In genomic region chr11:10302294-10302743, GRCh38 we compare ENCODE assay signal across 8 cellular contexts. TPM values are rescaled to one million over a fixed set of nuclear protein-coding genes. Genes with fewer than 3 reads are reported as not detected.
DNase-seq lines count a peak whose midpoint lies in the region; ATAC-seq and TF ChIP-seq lines count a peak whose summit lies in the region.

No MANE protein-coding gene starts in this region.

- TF ChIP-seq CTCF in CD8-positive, alpha-beta T cell (IDR thresholded peaks at IDR 0.05), result no peak

- DNase-seq in CD8-positive, alpha-beta T cell, result no peak
- peak; percentile 63 for DNase-seq in NCI-H526 treated with DMSO at 0.1 percent for 48 hours (lab: John Stamatoyannopoulos, UW)
- DNase-seq in naive thymus-derived CD4-positive, alpha-beta T cell, result no peak
- DNase-seq in midbrain (lab: John Stamatoyannopoulos, UW), result no peak
- no peak for DNase-seq in NCI-H69 (lab: John Stamatoyannopoulos, UW)
- DNase-seq in sciatic nerve (ENCODE audit: low spot score), result no peak

- CTCF ChIA-PET in CD8-positive, alpha-beta T cell (lab: Charles Lee), result interaction anchor here (1.6 to 9.9 kb wide), 4 partner anchors 9 to 543 kb away, joined by 4 to 253 read pairs (median 46); no protein-coding TSS in a partner anchor
- CTCF ChIA-PET in naive thymus-derived CD4-positive, alpha-beta T cell (lab: Charles Lee), result interaction anchor here (0.8 to 1.4 kb wide), 4 partner anchors 18 to 689 kb away, joined by 3 to 4 read pairs (median 4); no protein-coding TSS in a partner anchor

- POLR2A ChIA-PET in CD8-positive, alpha-beta T cell (lab: Charles Lee), result interaction anchor here (0.9 to 1.3 kb wide), 4 partner anchors 9 to 842 kb away, joined by 3 to 4 read pairs (median 4); partner anchors contain the start of genes EIF4G2 and ZNF143
- POLR2A ChIA-PET in naive thymus-derived CD4-positive, alpha-beta T cell (lab: Charles Lee), result interaction anchor here (1.2 kb wide), 1 partner anchor 10 kb away, joined by 6 read pairs; no protein-coding TSS in a partner anchor

- H3K4me1 ChIP-seq in CD8-positive, alpha-beta T cell (ENCODE audit: insufficient read depth, low read length), result peaks cover 45% of the 10 kb centered on the region
- H3K4me1 ChIP-seq in duodenal mucosa (ENCODE audit: control insufficient read depth in 1 of 2, insufficient read depth in 2 of 2, low read length in 2 of 2), result peaks cover 26 to 42% of the 10 kb centered on the region in 2 donors
- peaks cover 17 to 30% of the 10 kb centered on the region in 2 donors for H3K4me1 ChIP-seq in naive thymus-derived CD4-positive, alpha-beta T cell (ENCODE audit: control insufficient read depth in 2 of 2, insufficient read depth in 2 of 2, low read length in 2 of 2)

- peak overlapping the region; percentile 95 for H3K4me3 Mint-ChIP-seq in CD8-positive, alpha-beta T cell
- peak overlapping the region; percentile 93 to 100 (median 98) for H3K4me3 Mint-ChIP-seq in naive thymus-derived CD4-positive, alpha-beta T cell

- H3K4me3 ChIP-seq in CD8-positive, alpha-beta T cell (ENCODE audit: low read depth, low read length), result peak overlapping the region; percentile 91
- H3K4me3 ChIP-seq in duodenal mucosa (ENCODE audit: low read depth in 1 of 2, low read length in 2 of 2), result peak overlapping the region; percentile 90 to 99
- peak overlapping the region; percentile 99 for H3K4me3 ChIP-seq in naive thymus-derived CD4-positive, alpha-beta T cell (ENCODE audit: low read length)

- peaks cover 8% of the 10 kb centered on the region for H3K36me3 Mint-ChIP-seq in CD8-positive, alpha-beta T cell
- H3K36me3 Mint-ChIP-seq in naive thymus-derived CD4-positive, alpha-beta T cell, result peaks cover 0 to 2% (median 0%) of the 10 kb centered on the region in 5 donors

- H3K27me3 ChIP-seq in CD8-positive, alpha-beta T cell (ENCODE audit: insufficient read depth, low read length), result peaks cover 16% of the 10 kb centered on the region
- H3K27me3 ChIP-seq in duodenal mucosa (ENCODE audit: control insufficient read depth in 1 of 2, insufficient read depth in 2 of 2, low read length in 2 of 2), result peaks cover 13 to 15% of the 10 kb centered on the region in 2 donors
- peaks cover 3 to 8% of the 10 kb centered on the region in 2 donors for H3K27me3 ChIP-seq in naive thymus-derived CD4-positive, alpha-beta T cell (ENCODE audit: control insufficient read depth in 2 of 2, insufficient read depth in 2 of 2, low read length in 2 of 2)

- H3K27me3 Mint-ChIP-seq in CD8-positive, alpha-beta T cell (ENCODE audit: low read depth), result peaks cover 13% of the 10 kb centered on the region
- H3K27me3 Mint-ChIP-seq in naive thymus-derived CD4-positive, alpha-beta T cell, result peaks cover 10 to 79% (median 13%) of the 10 kb centered on the region in 5 donors

- no peaks in the 10 kb centered on the region for H3K36me3 ChIP-seq in CD8-positive, alpha-beta T cell (ENCODE audit: insufficient read depth, low read length)
- no peaks in the 10 kb centered on the region for H3K36me3 ChIP-seq in duodenal mucosa (ENCODE audit: control insufficient read depth in 1 of 2, insufficient read depth in 2 of 2, low read length in 2 of 2)
- H3K36me3 ChIP-seq in naive thymus-derived CD4-positive, alpha-beta T cell (ENCODE audit: control insufficient read depth in 2 of 3, insufficient read depth in 3 of 3, low read length in 3 of 3), result peaks cover 0 to 9% (median 0%) of the 10 kb centered on the region in 3 experiments

- H3K27ac Mint-ChIP-seq in CD8-positive, alpha-beta T cell, result peak overlapping the region; percentile 82
- peak overlapping the region; percentile 52 to 91 (median 83) for H3K27ac Mint-ChIP-seq in naive thymus-derived CD4-positive, alpha-beta T cell

- peak overlapping the region; percentile 81 to 98 for H3K9ac ChIP-seq in duodenal mucosa (ENCODE audit: low read depth in 1 of 2, low read length in 2 of 2)

- peak overlapping the region; percentile 43 for H3K27ac ChIP-seq in CD8-positive, alpha-beta T cell (ENCODE audit: low read depth, low read length)
- peak overlapping the region; percentile 80 for H3K27ac ChIP-seq in duodenal mucosa (ENCODE audit: low read depth, low read length)
- H3K27ac ChIP-seq in naive thymus-derived CD4-positive, alpha-beta T cell (ENCODE audit: low read depth, low read length), result peak overlapping the region; percentile 61

- H3K4me1 Mint-ChIP-seq in CD8-positive, alpha-beta T cell (ENCODE audit: low read depth), result peaks cover 47% of the 10 kb centered on the region
- peaks cover 34 to 58% (median 42%) of the 10 kb centered on the region in 7 donors for H3K4me1 Mint-ChIP-seq in naive thymus-derived CD4-positive, alpha-beta T cell

- no peaks in the 10 kb centered on the region for H3K9me3 ChIP-seq in CD8-positive, alpha-beta T cell (ENCODE audit: low read length)
- no peaks in the 10 kb centered on the region for H3K9me3 ChIP-seq in duodenal mucosa (ENCODE audit: control insufficient read depth in 1 of 2, low read length in 2 of 2)
- no peaks in the 10 kb centered on the region for H3K9me3 ChIP-seq in naive thymus-derived CD4-positive, alpha-beta T cell (ENCODE audit: control insufficient read depth in 2 of 3, low read length in 3 of 3)

- H3K9me3 Mint-ChIP-seq in CD8-positive, alpha-beta T cell, result no peaks in the 10 kb centered on the region
- H3K9me3 Mint-ChIP-seq in naive thymus-derived CD4-positive, alpha-beta T cell, result peaks cover 0 to 2% (median 0%) of the 10 kb centered on the region in 11 donors

- intact Hi-C loops in CD8-positive, alpha-beta T cell (cut with DNase I, micrococcal nuclease), result loop anchor here (1.0 to 10.0 kb wide), 8 partner anchors 8 to 1618 kb away; partner anchors contain the start of genes RPL27A (in 2 of the 2), SBF2 (in 2 of the 2), TRIM66 (in 2 of the 2) and AMPD3 (in 1 of the 2)
- intact Hi-C loops in naive thymus-derived CD4-positive, alpha-beta T cell (cut with micrococcal nuclease), result loop anchor here (2.0 to 10.0 kb wide), 9 partner anchors 148 to 1620 kb away; partner anchors contain the start of genes EIF4G2 (in 2 of the 2), RPL27A (in 2 of the 2), TRIM66 (in 2 of the 2) and IPO7 (in 1 of the 2)
- intact Hi-C loops in sciatic nerve (cut with DNase I), result no loop called here

- peak; percentile 0 for ATAC-seq in CD8-positive, alpha-beta T cell
- no peak for ATAC-seq in naive thymus-derived CD4-positive, alpha-beta T cell
- no peak for ATAC-seq in HG03432 (IDR thresholded peaks at IDR 0.05; ENCODE audit: unreplicated experiment)
- ATAC-seq in sciatic nerve, result no peak

RNA-seq across cellular contexts. Expression of gene ADM, which starts 2.6 kb away (rescaled TPM):
- under 1 TPM; 0.79 to 0.81 TPM for total RNA-seq in CD8-positive, alpha-beta T cell
- 10 to 100 TPM in 1 of 5 experiments, 1 to 10 TPM in 2, under 1 TPM in 2; 0.19 to 27.2 (median 3.8) TPM for total RNA-seq in naive thymus-derived CD4-positive, alpha-beta T cell
- polyA plus RNA-seq in naive thymus-derived CD4-positive, alpha-beta T cell, result not detected
- 92.4 TPM for total RNA-seq in sciatic nerve

RNA-seq across cellular contexts. Expression of gene SBF2, which starts 8.3 kb away (rescaled TPM):
- total RNA-seq in CD8-positive, alpha-beta T cell, result 10 to 100 TPM; 12.6 to 14.3 TPM
- 10 to 100 TPM in 4 of 5 experiments, 1 to 10 TPM in 1; 8.5 to 35.2 (median 16.1) TPM for total RNA-seq in naive thymus-derived CD4-positive, alpha-beta T cell
- polyA plus RNA-seq in naive thymus-derived CD4-positive, alpha-beta T cell, result 1 to 10 TPM; 4.2 to 4.4 TPM
- 141 TPM for total RNA-seq in sciatic nerve
